ENCODE assay signal across 17 cellular contexts in the genomic region with DNA sequence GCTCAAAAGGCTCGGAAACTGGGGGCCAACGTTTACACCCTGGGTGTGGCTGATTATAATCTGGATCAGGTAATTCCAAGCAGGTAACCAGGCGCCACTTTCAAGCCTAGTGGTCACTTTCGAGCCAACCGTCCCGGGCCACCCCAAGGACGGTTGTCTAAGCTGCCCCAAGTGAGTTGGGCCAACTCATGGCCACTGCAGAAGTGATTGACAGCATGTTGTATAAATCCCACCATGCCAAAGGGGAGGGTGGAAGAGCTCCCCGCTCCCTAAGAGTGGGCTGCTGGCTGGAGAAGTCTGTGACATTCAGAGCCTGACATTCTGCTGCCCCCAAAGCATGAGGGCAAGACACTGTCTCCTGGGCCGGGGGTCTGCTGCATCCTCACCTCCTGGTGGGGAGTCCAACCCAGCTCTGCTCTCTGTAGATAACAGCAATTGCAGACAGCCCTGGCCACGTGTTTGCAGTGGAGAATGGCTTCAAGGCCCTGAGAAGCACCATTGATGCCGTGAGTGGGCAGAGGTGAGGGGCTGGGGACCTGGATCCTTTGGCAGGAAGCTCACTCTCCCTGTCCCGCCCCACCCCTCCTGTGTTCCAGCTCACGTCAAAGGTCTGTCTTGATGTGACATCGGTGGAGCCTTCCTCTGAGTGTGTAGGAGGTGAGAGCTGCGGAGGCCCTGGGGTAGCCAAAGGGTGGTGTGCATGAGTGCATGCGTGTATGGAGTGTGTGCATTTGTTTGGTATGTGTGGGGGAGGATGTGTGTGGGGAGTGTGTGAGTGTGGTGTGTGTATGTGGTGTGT. TPM values are rescaled to one million over a fixed set of nuclear protein-coding genes. Genes with fewer than 3 reads are reported as not detected.
DNase-seq lines count a peak whose midpoint lies in the region; ATAC-seq and TF ChIP-seq lines count a peak whose summit lies in the region.
"Had no signal": no experiment of that assay in that cellular context is flagged by ENCODE, and none has a peak within 500 bp of the region (broad histone marks: within the 10 kb centered on the region; RNA-seq: fewer than 3 reads in every experiment).

No MANE protein-coding gene starts in this region.

- TF ChIP-seq RAD21 in HCT116 (IDR thresholded peaks at IDR 0.05; ENCODE audit: low read depth) (no peak), SK-N-SH (IDR thresholded peaks at IDR 0.05; ENCODE audit: low read length) (no peak)

- H3K4me3 Mint-ChIP-seq in CD4-positive, CD25-positive, alpha-beta regulatory T cell: peak overlapping the region; percentile 28 to 90 (median 86)
- H3K4me3 Mint-ChIP-seq in activated CD8-positive, alpha-beta T cell treated with anti-CD3 and anti-CD28 coated beads for 36 hours: peak overlapping the region; percentile 54
- H3K4me3 Mint-ChIP-seq: activated B cell treated with CpG ODN at 0.5 μM for 24 hours had no signal

- BruUV-seq in HCT116 (replicated peaks; lab: Mats Ljungman, UMichigan): no TSS peak

- no peaks in the 10 kb centered on the region for H3K27me3 Mint-ChIP-seq in CD4-positive, CD25-positive, alpha-beta regulatory T cell
- no peaks in the 10 kb centered on the region for H3K27me3 Mint-ChIP-seq in activated CD8-positive, alpha-beta T cell treated with anti-CD3 and anti-CD28 coated beads for 36 hours

- no peaks in the 10 kb centered on the region for H3K36me3 Mint-ChIP-seq in CD4-positive, CD25-positive, alpha-beta regulatory T cell
- H3K36me3 Mint-ChIP-seq in activated CD8-positive, alpha-beta T cell treated with anti-CD3 and anti-CD28 coated beads for 36 hours (ENCODE audit: low read depth): no peaks in the 10 kb centered on the region

- WGBS in SK-N-SH (ENCODE audit: low lambda C conversion rate): 64% methylated on average over 13 of the region's 16 CpGs

- peak; percentile 69 to 87 for ATAC-seq in CD4-positive, CD25-positive, alpha-beta regulatory T cell (ENCODE audit: low read depth in 2 of 2)
- no peak; the same call in 1 of the 2 replicates for ATAC-seq in HCT116
- ATAC-seq in activated CD8-positive, alpha-beta T cell treated with anti-CD3 and anti-CD28 coated beads for 36 hours: peak; percentile 91
- ATAC-seq: gastrocnemius medialis had no signal

- RAD21 ChIA-PET in HCT116 (lab: Charles Lee; ENCODE audit: low non-redundant PET in 1 of 2, low total read pairs in 2 of 2, uncharacterized antibody in 2 of 2, unreplicated experiment in 2 of 2): no interaction called here

- H3K27ac Mint-ChIP-seq in CD4-positive, CD25-positive, alpha-beta regulatory T cell: peak overlapping the region in 2 of 3 donors; percentile 45 to 51
- H3K27ac Mint-ChIP-seq in activated CD8-positive, alpha-beta T cell treated with anti-CD3 and anti-CD28 coated beads for 36 hours: peak overlapping the region; percentile 79
- H3K27ac Mint-ChIP-seq: activated B cell treated with CpG ODN at 0.5 μM for 24 hours had no signal

- peaks cover 0 to 20% (median 8%) of the 10 kb centered on the region in 4 donors for H3K4me1 Mint-ChIP-seq in CD4-positive, CD25-positive, alpha-beta regulatory T cell
- H3K4me1 Mint-ChIP-seq in activated CD8-positive, alpha-beta T cell treated with anti-CD3 and anti-CD28 coated beads for 36 hours (ENCODE audit: low read depth): peaks cover 23% of the 10 kb centered on the region

- POLR2A ChIA-PET in HCT116 (lab: Charles Lee): no interaction called here
- POLR2A ChIA-PET in activated CD8-positive, alpha-beta T cell treated with anti-CD3 and anti-CD28 coated beads for 36 hours (lab: Charles Lee): no interaction called here
- POLR2A ChIA-PET in SK-N-SH (lab: Yijun Ruan, JAX): no interaction called here

- H3K36me3 ChIP-seq in CD4-positive, CD25-positive, alpha-beta regulatory T cell (ENCODE audit: control insufficient read depth, insufficient read depth, low read length): no peaks in the 10 kb centered on the region
- H3K36me3 ChIP-seq in HCT116 (ENCODE audit: control insufficient read depth in 1 of 2, insufficient read depth in 2 of 2, low read length in 2 of 2) (no peaks in the 10 kb centered on the region), SK-N-SH (replicated peaks in 1 of 2; ENCODE audit: control insufficient read depth in 1 of 2, insufficient read depth in 2 of 2, low read length in 1 of 2) (no peaks in the 10 kb centered on the region)
- H3K36me3 ChIP-seq: gastrocnemius medialis, HAP-1, Peyer's patch, suprapubic skin had no signal

- no peak overlapping the region for H3K4me3 ChIP-seq in CD4-positive, CD25-positive, alpha-beta regulatory T cell (ENCODE audit: low read depth, low read length)
- H3K4me3 ChIP-seq in HCT116 (replicated peaks in 1 of 2; ENCODE audit: low read depth in 1 of 2, low read length in 2 of 2) (no peak overlapping the region), SK-N-SH (ENCODE audit: low read depth in 2 of 2, low read length in 1 of 2) (no peak overlapping the region)
- H3K4me3 ChIP-seq: gastrocnemius medialis, HAP-1, Peyer's patch, suprapubic skin had no signal

- intact Hi-C loops in HCT116 (cut with micrococcal nuclease): no loop called here
- intact Hi-C loops in activated CD8-positive, alpha-beta T cell treated with anti-CD3 and anti-CD28 coated beads for 36 hours (cut with micrococcal nuclease): no loop called here

- no peaks in the 10 kb centered on the region for H3K9me2 ChIP-seq in HCT116 (ENCODE audit: insufficient read depth)
- H3K9me2 ChIP-seq in SK-N-SH: no peaks in the 10 kb centered on the region

- H3K9me3 ChIP-seq in CD4-positive, CD25-positive, alpha-beta regulatory T cell (ENCODE audit: control insufficient read depth in 2 of 2, low read length in 2 of 2): no peaks in the 10 kb centered on the region
- H3K9me3 ChIP-seq in HCT116 (ENCODE audit: control insufficient read depth in 1 of 2, insufficient read depth in 1 of 2, low read depth in 1 of 2, low read length in 2 of 2) (no peaks in the 10 kb centered on the region), SK-N-SH (no peaks in the 10 kb centered on the region)
- H3K9me3 ChIP-seq: gastrocnemius medialis, HAP-1, Peyer's patch, suprapubic skin had no signal

- CTCF ChIA-PET in HCT116 (lab: Charles Lee) (no interaction called here), SK-N-SH (lab: Yijun Ruan, JAX) (interaction anchor here (1.4 kb wide), 1 partner anchor 68 kb away, joined by 4 read pairs; no protein-coding TSS in a partner anchor)
- CTCF ChIA-PET in activated CD8-positive, alpha-beta T cell treated with anti-CD3 and anti-CD28 coated beads for 36 hours (lab: Charles Lee): no interaction called here

- H4K20me1 ChIP-seq in HCT116 (ENCODE audit: insufficient read depth): no peaks in the 10 kb centered on the region
- no peaks in the 10 kb centered on the region for H4K20me1 ChIP-seq in SK-N-SH (ENCODE audit: insufficient read depth)

- H3K4me2 ChIP-seq in HCT116 (ENCODE audit: low read length) (no peak overlapping the region), SK-N-SH (no peak overlapping the region)

- H3K79me2 ChIP-seq in HCT116 (ENCODE audit: insufficient read depth, low read length) (no peaks in the 10 kb centered on the region), SK-N-SH (ENCODE audit: insufficient read depth) (no peaks in the 10 kb centered on the region)

- no peak overlapping the region for H3K9ac ChIP-seq in HCT116 (ENCODE audit: low read length)
- H3K9ac ChIP-seq in SK-N-SH: no peak overlapping the region

- TF ChIP-seq CTCF in HCT116 (IDR thresholded peaks at IDR 0.05 in 2 of 3, conservative IDR thresholded peaks at IDR 0.05 in 1 of 3; ENCODE audit: borderline replicate concordance in 1 of 3, insufficient read depth in 1 of 3, low read depth in 2 of 3, low read length in 2 of 3) (peak in 2 of 3 experiments; percentile 8 to 24; a peak in 2 of 6 replicates), SK-N-SH (IDR thresholded peaks at IDR 0.05) (no peak)
- TF ChIP-seq CTCF in activated CD8-positive, alpha-beta T cell treated with anti-CD3 and anti-CD28 coated beads for 36 hours (IDR thresholded peaks at IDR 0.05): no peak

- no peak for TF ChIP-seq EP300 in SK-N-SH (IDR thresholded peaks at IDR 0.05; ENCODE audit: borderline replicate concordance in 1 of 2, low read depth in 1 of 2, low read length in 1 of 2)

- no peaks in the 10 kb centered on the region for H3F3A ChIP-seq in SK-N-SH (replicated peaks; ENCODE audit: insufficient read depth)

- no peaks in the 10 kb centered on the region for H3K27me3 ChIP-seq in CD4-positive, CD25-positive, alpha-beta regulatory T cell (ENCODE audit: control insufficient read depth, insufficient read depth, low read length)
- H3K27me3 ChIP-seq in HCT116 (ENCODE audit: insufficient read depth, low read length) (no peaks in the 10 kb centered on the region), SK-N-SH (ENCODE audit: insufficient read depth) (no peaks in the 10 kb centered on the region)
- H3K27me3 ChIP-seq: gastrocnemius medialis, Peyer's patch, suprapubic skin had no signal

- no peak overlapping the region for H3K27ac ChIP-seq in CD4-positive, CD25-positive, alpha-beta regulatory T cell (ENCODE audit: insufficient read depth, low read length, poor library complexity, severe bottlenecking)
- no peak overlapping the region for H3K27ac ChIP-seq in HCT116 (ENCODE audit: low read depth, low read length)
- no peak overlapping the region for H3K27ac ChIP-seq in SK-N-SH (ENCODE audit: low read depth in 2 of 2, low read length in 1 of 2)
- H3K27ac ChIP-seq: gastrocnemius medialis, suprapubic skin had no signal

- TF ChIP-seq POLR2A in HCT116 (IDR thresholded peaks at IDR 0.05; ENCODE audit: borderline replicate concordance, extremely low read depth, insufficient read depth, insufficient read length): no peak

- H2AFZ ChIP-seq in HCT116 (ENCODE audit: low read depth, low read length, poor library complexity, severe bottlenecking) (no peak overlapping the region), SK-N-SH (ENCODE audit: low read depth) (no peak overlapping the region)

- no peak for DNase-seq in CD4-positive, CD25-positive, alpha-beta regulatory T cell
- DNase-seq in HCT116 (ENCODE audit: low read depth, low spot score): no peak
- DNase-seq in activated CD8-positive, alpha-beta T cell treated with anti-CD3 and anti-CD28 coated beads for 36 hours: peak; percentile 77
- DNase-seq in mesenteric fat pad (ENCODE audit: low spot score): peak; percentile 79
- DNase-seq in kidney glomerular epithelial cell (lab: John Stamatoyannopoulos, UW): no peak
- no peak for DNase-seq in NK-92 treated with Interleukin-12 subunit alpha and Interleukin-12 subunit beta, amount 100 ng/mL, for 24 hours (lab: John Stamatoyannopoulos, UW)
- no peak for DNase-seq in dermis blood vessel endothelial cell
- DNase-seq in SK-N-SH: no peak
- DNase-seq: activated B cell treated with CpG ODN at 0.5 μM for 24 hours, DMS79 treated with DMSO at 0.1 percent for 48 hours, gastrocnemius medialis, NCI-H187 treated with DMSO at 0.1 percent for 48 hours had no signal

- H3K4me1 ChIP-seq in CD4-positive, CD25-positive, alpha-beta regulatory T cell (ENCODE audit: control insufficient read depth, insufficient read depth, low read length, poor library complexity, severe bottlenecking): no peaks in the 10 kb centered on the region
- peaks cover 0 to 2% of the 10 kb centered on the region in 2 experiments; a peak in 1 of 4 replicates for H3K4me1 ChIP-seq in HCT116 (ENCODE audit: control insufficient read depth in 1 of 2, insufficient read depth in 2 of 2, low read length in 2 of 2)
- no peaks in the 10 kb centered on the region; a peak in 1 of 4 replicates for H3K4me1 ChIP-seq in SK-N-SH (ENCODE audit: control insufficient read depth in 1 of 2, insufficient read depth in 2 of 2, low read depth in 1 of 2, low read length in 1 of 2)
- H3K4me1 ChIP-seq: gastrocnemius medialis, HAP-1 had no signal

- no peaks in the 10 kb centered on the region for H3K9me3 Mint-ChIP-seq in CD4-positive, CD25-positive, alpha-beta regulatory T cell
- H3K9me3 Mint-ChIP-seq in activated CD8-positive, alpha-beta T cell treated with anti-CD3 and anti-CD28 coated beads for 36 hours: no peaks in the 10 kb centered on the region
- H3K9me3 Mint-ChIP-seq: activated B cell treated with CpG ODN at 0.5 μM for 24 hours had no signal

RNA-seq across cellular contexts. Expression of gene ANTXRL, which starts 10.8 kb away (rescaled TPM):
- total RNA-seq in CD4-positive, CD25-positive, alpha-beta regulatory T cell: not detected
- under 1 TPM in 1 of 4 donors, not detected in 3; 0.72 TPM for polyA plus RNA-seq in CD4-positive, CD25-positive, alpha-beta regulatory T cell
- total RNA-seq in HCT116 (2021; ENCODE audit: unreplicated experiment): not detected
- not detected in 2 replicates for polyA plus RNA-seq in HCT116 (2012)
- total RNA-seq in activated CD8-positive, alpha-beta T cell treated with anti-CD3 and anti-CD28 coated beads for 36 hours: not detected
- total RNA-seq in mesenteric fat pad: not detected
- not detected in 2 replicates for total RNA-seq in dermis blood vessel endothelial cell
- polyA plus RNA-seq in SK-N-SH (2012; rRNA removed): not detected in 2 replicates
- polyA plus RNA-seq in SK-N-SH (2012; cell fraction: cytosol; rRNA removed): not detected in 2 replicates
- 0.02 TPM in 1 of 2 replicates, not detected in the other for polyA plus RNA-seq in SK-N-SH (2012; cell fraction: nucleus; rRNA removed)
- total RNA-seq: activated B cell treated with CpG ODN at 0.5 μM for 24 hours, cardiac septum, gastrocnemius medialis, osteoblast, Peyer's patch, suprapubic skin had no signal

Comparison
In these comparisons a context has a peak if more than half of its experiments do, and no peak if none do; other contexts are left out.
1. DNase-seq: peak in activated CD8-positive, alpha-beta T cell treated with anti-CD3 and anti-CD28 coated beads for 36 hours (single experiment) and mesenteric fat pad (single experiment); none in CD4-positive, CD25-positive, alpha-beta regulatory T cell (0 of 3), HCT116 (single experiment), kidney glomerular epithelial cell (single experiment), NK-92 treated with Interleukin-12 subunit alpha and Interleukin-12 subunit beta, amount 100 ng/mL, for 24 hours (single experiment), dermis blood vessel endothelial cell (single experiment) and SK-N-SH (single experiment).
2. CTCF ChIP-seq: peak in HCT116 (2 of 3); none in activated CD8-positive, alpha-beta T cell treated with anti-CD3 and anti-CD28 coated beads for 36 hours (single experiment) and SK-N-SH (single experiment).